ENCODE assay signal across 11 cellular contexts in the genomic region with DNA sequence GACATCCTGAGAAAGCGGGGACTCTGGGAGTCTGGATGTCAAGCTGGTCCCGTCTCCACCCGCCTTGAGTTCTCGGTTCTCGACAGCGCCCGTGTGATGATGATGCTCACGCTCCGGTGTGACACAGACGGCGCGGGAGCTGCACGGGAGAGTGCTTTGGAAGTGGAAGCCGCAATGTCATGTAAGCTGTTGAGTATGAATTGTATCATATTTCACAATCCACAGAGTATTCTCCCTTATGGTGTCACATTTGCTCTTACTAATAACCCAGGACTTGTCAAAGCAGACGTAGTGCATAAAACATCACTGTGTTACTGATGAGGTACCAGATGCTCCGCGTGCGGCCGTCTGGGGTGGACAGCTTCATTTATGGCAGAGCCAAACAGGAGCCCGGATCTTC.
DNase-seq lines count a peak whose midpoint lies in the region; ATAC-seq, FAIRE-seq and TF ChIP-seq lines count a peak whose summit lies in the region.
"Had no signal": no experiment of that assay in that cellular context is flagged by ENCODE, and none has a peak within 500 bp of the region (broad histone marks: within the 10 kb centered on the region; RNA-seq: fewer than 3 reads in every experiment).

No MANE protein-coding gene starts in this region.

- FAIRE-seq in pancreas (lab: Jason Lieb, UNC) = no peak

- no peak for TF ChIP-seq POLR2A in thyroid gland (IDR thresholded peaks at IDR 0.05)

- peaks cover 20% of the 10 kb centered on the region for H3K4me1 ChIP-seq in mesodermal cell (ENCODE audit: control insufficient read depth, insufficient read depth, low read length, poor library complexity, severe bottlenecking)
- no peaks in the 10 kb centered on the region for H3K4me1 ChIP-seq in pancreas
- no peaks in the 10 kb centered on the region for H3K4me1 ChIP-seq in thyroid gland
- H3K4me1 ChIP-seq: testis had no signal

- peak overlapping the region; percentile 43 for H3K4me3 Mint-ChIP-seq in natural killer cell treated with Interleukin-12 subunit alpha and Interleukin-12 subunit beta and Interleukin-15 and Interleukin-18, amount 100 ng/mL, for 72 hours
- H3K4me3 Mint-ChIP-seq in natural killer cell = no peak overlapping the region

- peak overlapping the region; percentile 22 to 66 for H3K27ac Mint-ChIP-seq in natural killer cell treated with Interleukin-12 subunit alpha and Interleukin-12 subunit beta and Interleukin-15 and Interleukin-18, amount 100 ng/mL, for 72 hours
- peak overlapping the region in 1 of 2 donors; percentile 54 for H3K27ac Mint-ChIP-seq in natural killer cell

- 95 to 98% methylated on average over 10 to 13 of the region's 20 CpGs for WGBS in mesodermal cell (ENCODE audit: insufficient coverage in 2 of 2), 2 experiments
- 95 to 96% methylated on average over 20 of the region's 20 CpGs for WGBS in pancreas, 2 donors
- WGBS in thyroid gland, 2 donors = 98% methylated on average over 20 of the region's 20 CpGs

- H3K36me3 ChIP-seq in WERI-Rb-1 = peaks cover 16% of the 10 kb centered on the region
- peaks cover 24% of the 10 kb centered on the region for H3K36me3 ChIP-seq in mesodermal cell (ENCODE audit: control insufficient read depth, insufficient read depth, low read length)
- H3K36me3 ChIP-seq in pancreas = no peaks in the 10 kb centered on the region
- H3K36me3 ChIP-seq in thyroid gland = no peaks in the 10 kb centered on the region

- in situ Hi-C loops in GM13976 (cut with MboI; ENCODE audit: low sequenced_read_pairs, unreplicated experiment) = no loop called here

- intact Hi-C loops in natural killer cell (cut with micrococcal nuclease) = no loop called here
- intact Hi-C loops in pancreas (cut with DNase I) = no loop called here
- intact Hi-C loops in thyroid gland (cut with DNase I) = no loop called here

- no peaks in the 10 kb centered on the region for H3K9me3 Mint-ChIP-seq in natural killer cell treated with Interleukin-12 subunit alpha and Interleukin-12 subunit beta and Interleukin-15 and Interleukin-18, amount 100 ng/mL, for 72 hours
- no peaks in the 10 kb centered on the region for H3K9me3 Mint-ChIP-seq in natural killer cell
- H3K9me3 Mint-ChIP-seq: central memory CD8-positive, alpha-beta T cell had no signal

- TF ChIP-seq CTCF in natural killer cell (IDR thresholded peaks at IDR 0.05) (no peak), WERI-Rb-1 (IDR thresholded peaks at IDR 0.05; ENCODE audit: low read depth, low read length) (no peak), GM13976 (IDR thresholded peaks at IDR 0.05; ENCODE audit: borderline replicate concordance, control extremely low read depth, extremely low read depth, insufficient read depth, missing control alignments) (no peak), pancreas (IDR thresholded peaks at IDR 0.05) (no peak), thyroid gland (IDR thresholded peaks at IDR 0.05) (no peak)

- DNase-seq in natural killer cell treated with Interleukin-12 subunit alpha and Interleukin-12 subunit beta and Interleukin-15 and Interleukin-18, amount 100 ng/mL, for 72 hours (ENCODE audit: low spot score) = no peak
- no peak for DNase-seq in natural killer cell
- no peak for DNase-seq in WERI-Rb-1
- DNase-seq in HUDEP-2 (lab: John Stamatoyannopoulos, UW; ENCODE audit: unreplicated experiment in 76 of 76) = no peak
- no peak for DNase-seq in GM13976 (ENCODE audit: low spot score)
- DNase-seq in pancreas = no peak
- DNase-seq in thyroid gland = no peak
- DNase-seq: activated CD4-positive, alpha-beta T cell treated with anti-CD3 and anti-CD28 coated beads for 4 hours had no signal

- H3K9me3 ChIP-seq in WERI-Rb-1 (ENCODE audit: severe bottlenecking) = no peaks in the 10 kb centered on the region
- H3K9me3 ChIP-seq in mesodermal cell (ENCODE audit: control insufficient read depth, low read length) = no peaks in the 10 kb centered on the region
- H3K9me3 ChIP-seq in pancreas = no peaks in the 10 kb centered on the region
- no peaks in the 10 kb centered on the region for H3K9me3 ChIP-seq in thyroid gland
- H3K9me3 ChIP-seq: testis had no signal

- H3K4me1 Mint-ChIP-seq in natural killer cell treated with Interleukin-12 subunit alpha and Interleukin-12 subunit beta and Interleukin-15 and Interleukin-18, amount 100 ng/mL, for 72 hours (ENCODE audit: low read depth in 2 of 2) = peaks cover 15 to 18% of the 10 kb centered on the region in 2 donors
- H3K4me1 Mint-ChIP-seq in natural killer cell = peaks cover 13 to 24% of the 10 kb centered on the region in 2 donors

- peak; percentile 10 to 50 for ATAC-seq in natural killer cell treated with Interleukin-12 subunit alpha and Interleukin-12 subunit beta and Interleukin-15 and Interleukin-18, amount 100 ng/mL, for 72 hours
- ATAC-seq in natural killer cell = no peak
- ATAC-seq in pancreas = no peak

- H3K4me3 ChIP-seq in WERI-Rb-1 (ENCODE audit: low read depth, low read length) (no peak overlapping the region), mesodermal cell (ENCODE audit: extremely low read depth, insufficient read depth, low read length, poor library complexity, severe bottlenecking) (no peak overlapping the region), pancreas (no peak overlapping the region), thyroid gland (replicated peaks in 1 of 3) (no peak overlapping the region)
- H3K4me3 ChIP-seq: testis had no signal

- H3K27ac ChIP-seq in WERI-Rb-1 (peak overlapping the region; percentile 31; the same call in 1 of the 2 replicates), mesodermal cell (ENCODE audit: low read depth, low read length, severe bottlenecking) (peak overlapping the region; percentile 79), pancreas (no peak overlapping the region), thyroid gland (no peak overlapping the region)

- H3K27me3 ChIP-seq in WERI-Rb-1 (ENCODE audit: insufficient read depth, low read depth, severe bottlenecking) = no peaks in the 10 kb centered on the region
- H3K27me3 ChIP-seq in pancreas = no peaks in the 10 kb centered on the region
- H3K27me3 ChIP-seq in thyroid gland = no peaks in the 10 kb centered on the region
- H3K27me3 ChIP-seq: testis had no signal

- H3K27me3 Mint-ChIP-seq in natural killer cell treated with Interleukin-12 subunit alpha and Interleukin-12 subunit beta and Interleukin-15 and Interleukin-18, amount 100 ng/mL, for 72 hours = no peaks in the 10 kb centered on the region
- H3K27me3 Mint-ChIP-seq in natural killer cell (ENCODE audit: low read depth in 2 of 2) = no peaks in the 10 kb centered on the region
- H3K27me3 Mint-ChIP-seq: central memory CD8-positive, alpha-beta T cell had no signal

- H3K36me3 Mint-ChIP-seq in natural killer cell treated with Interleukin-12 subunit alpha and Interleukin-12 subunit beta and Interleukin-15 and Interleukin-18, amount 100 ng/mL, for 72 hours = peaks cover 10% of the 10 kb centered on the region
- H3K36me3 Mint-ChIP-seq in natural killer cell = peaks cover 10% of the 10 kb centered on the region

Comparison
In these comparisons a context has a peak if more than half of its experiments do, and no peak if none do; other contexts are left out.
1. ATAC-seq: peak in natural killer cell treated with Interleukin-12 subunit alpha and Interleukin-12 subunit beta and Interleukin-15 and Interleukin-18, amount 100 ng/mL, for 72 hours (2 of 2); none in natural killer cell (0 of 3) and pancreas (0 of 4).
2. H3K27ac ChIP-seq: peak in WERI-Rb-1 (single experiment) and mesodermal cell (single experiment); none in pancreas (0 of 4) and thyroid gland (0 of 3).